ENCODE assay signal across 20 cellular contexts in genomic region chr19:41030651-41031050, GRCh38. TPM values are rescaled to one million over a fixed set of nuclear protein-coding genes. Genes with fewer than 3 reads are reported as not detected.
DNase-seq lines count a peak whose midpoint lies in the region; ATAC-seq and TF ChIP-seq lines count a peak whose summit lies in the region.
"Had no signal": no experiment of that assay in that cellular context is flagged by ENCODE, and none has a peak within 500 bp of the region (broad histone marks: within the 10 kb centered on the region; RNA-seq: fewer than 3 reads in every experiment).

No MANE protein-coding gene starts in this region.

- peaks cover 27% of the 10 kb centered on the region for H3K27me3 Mint-ChIP-seq in WTC11 (ENCODE audit: low read depth)
- peaks cover 36% of the 10 kb centered on the region for H3K27me3 Mint-ChIP-seq in Calu3 (ENCODE audit: unreplicated experiment)

- H3K4me3 Mint-ChIP-seq in WTC11 (no peak overlapping the region), Calu3 (ENCODE audit: low read depth, unreplicated experiment) (no peak overlapping the region)
- H3K4me3 Mint-ChIP-seq: CD4-positive, alpha-beta memory T cell had no signal

- H3K27ac Mint-ChIP-seq in WTC11 (no peak overlapping the region), Calu3 (ENCODE audit: unreplicated experiment) (no peak overlapping the region)
- H3K27ac Mint-ChIP-seq: CD4-positive, alpha-beta memory T cell had no signal

- H3K4me3 ChIP-seq in H7 (ENCODE audit: insufficient read depth, low read depth, low read length) = no peak overlapping the region
- H3K4me3 ChIP-seq in fibroblast of villous mesenchyme (ENCODE audit: low read depth, low read length) = no peak overlapping the region
- H3K4me3 ChIP-seq in mesendoderm (ENCODE audit: low read length) = no peak overlapping the region
- H3K4me3 ChIP-seq: BLaER1, SK-N-MC had no signal

- no peak overlapping the region for H3K56ac ChIP-seq in mesendoderm (ENCODE audit: low read length)

- no peak overlapping the region for H3K9ac ChIP-seq in mesendoderm (ENCODE audit: low read length)
- H3K9ac ChIP-seq: BLaER1 had no signal

- H3K36me3 ChIP-seq in H7 (replicated peaks; ENCODE audit: control insufficient read depth, insufficient read depth, low read length) (no peaks in the 10 kb centered on the region), mesendoderm (ENCODE audit: control insufficient read depth, insufficient read depth, low read length) (no peaks in the 10 kb centered on the region)
- H3K36me3 ChIP-seq: BLaER1 had no signal

- no peak overlapping the region for H2BK5ac ChIP-seq in mesendoderm (ENCODE audit: low read length)

- WGBS in mesendoderm (ENCODE audit: extremely low coverage, insufficient coverage, low lambda C conversion rate) = no CpG with 5 or more reads among the region's 6 CpGs

- no peak overlapping the region for H4K5ac ChIP-seq in mesendoderm (ENCODE audit: low read length)

- TF ChIP-seq CTCF in WTC11 (IDR thresholded peaks at IDR 0.05) (no peak), fibroblast of villous mesenchyme (IDR thresholded peaks at IDR 0.05; ENCODE audit: insufficient read depth, low read depth, low read length) (no peak), Calu3 (IDR thresholded peaks at IDR 0.05; ENCODE audit: unreplicated experiment) (no peak)

- no peak overlapping the region for H3K4ac ChIP-seq in mesendoderm (ENCODE audit: low read depth, low read length)

- H3K27ac ChIP-seq in mesendoderm (ENCODE audit: low read depth, low read length) = no peak overlapping the region
- H3K27ac ChIP-seq: BLaER1, SK-N-MC had no signal

- POLR2A ChIA-PET in WTC11 (lab: Charles Lee) = no interaction called here

- no peak overlapping the region for H2AK5ac ChIP-seq in mesendoderm (ENCODE audit: low read length)

- ATAC-seq in WTC11 = peak; percentile 90
- no peak for ATAC-seq in GM19395 (IDR thresholded peaks at IDR 0.05; ENCODE audit: unreplicated experiment)

- CTCF ChIA-PET in WTC11 (lab: Charles Lee) (interaction anchor here (1.1 to 1.3 kb wide), 2 partner anchors 56 to 96 kb away, joined by 4 to 6 read pairs; no protein-coding TSS in a partner anchor), Calu3 (lab: Charles Lee) (no interaction called here)

- no peak overlapping the region for H2BK15ac ChIP-seq in mesendoderm (replicated peaks; ENCODE audit: low read depth)

- no peak overlapping the region for H3K18ac ChIP-seq in mesendoderm (ENCODE audit: low read length)

- no peaks in the 10 kb centered on the region for H3K79me1 ChIP-seq in mesendoderm (ENCODE audit: low read length)

- DNase-seq in H7 = peak; percentile 57
- DNase-seq in WTC11 (ENCODE audit: low spot score) = no peak
- peak; percentile 2 for DNase-seq in fibroblast of villous mesenchyme (ENCODE audit: low read depth)
- DNase-seq in mesendoderm = peak; percentile 38
- DNase-seq in Calu3 = no peak
- DNase-seq in COLO829 (ENCODE audit: low spot score) = no peak
- DNase-seq: CD4-positive, alpha-beta memory T cell; KG1; NCI-H1105 treated with DMSO at 0.1 percent for 48 hours; NCI-H1694 treated with DMSO at 0.1 percent for 48 hours; NCI-H2107; NCI-H510A; NCI-H774; SHP77 had no signal

- intact Hi-C loops in Calu3 (cut with micrococcal nuclease; ENCODE audit: unreplicated experiment) = no loop called here

- no peaks in the 10 kb centered on the region for H3K4me1 ChIP-seq in mesendoderm (ENCODE audit: control insufficient read depth, low read depth, low read length)
- H3K4me1 ChIP-seq: BLaER1 had no signal

- H3K79me2 ChIP-seq in mesendoderm (ENCODE audit: control insufficient read depth, insufficient read depth, low read length) = no peaks in the 10 kb centered on the region

- peaks cover 5% of the 10 kb centered on the region for H3K36me3 Mint-ChIP-seq in WTC11
- no peaks in the 10 kb centered on the region for H3K36me3 Mint-ChIP-seq in Calu3 (ENCODE audit: insufficient read depth, unreplicated experiment)

- H4K8ac ChIP-seq in mesendoderm (ENCODE audit: low read depth, low read length) = no peak overlapping the region

- H3K9me3 Mint-ChIP-seq in WTC11 = peaks cover 18% of the 10 kb centered on the region
- peaks cover 4% of the 10 kb centered on the region for H3K9me3 Mint-ChIP-seq in Calu3 (ENCODE audit: low read depth, unreplicated experiment)

- no peak overlapping the region for H3K23ac ChIP-seq in mesendoderm (ENCODE audit: low read length)

- no peak overlapping the region for H3K4me2 ChIP-seq in mesendoderm (ENCODE audit: low read length)
- H3K4me2 ChIP-seq: BLaER1 had no signal

- H3K4me1 Mint-ChIP-seq in WTC11 (peaks cover 31% of the 10 kb centered on the region), Calu3 (ENCODE audit: low read depth, unreplicated experiment) (peaks cover 33% of the 10 kb centered on the region)

- H2BK120ac ChIP-seq in mesendoderm (ENCODE audit: low read depth, low read length) = no peak overlapping the region

- peaks cover 2% of the 10 kb centered on the region; the same call in 1 of the 2 replicates for H3K27me3 ChIP-seq in H7 (ENCODE audit: control insufficient read depth, insufficient read depth, low read length)
- no peaks in the 10 kb centered on the region for H3K27me3 ChIP-seq in mesendoderm (ENCODE audit: insufficient read depth, low read length, poor library complexity)
- H3K27me3 ChIP-seq: BLaER1 had no signal

- BruUV-seq in Calu3 (replicated peaks; lab: Mats Ljungman, UMichigan) = no TSS peak

TF ChIP-seq in WTC11, 78 proteins besides CTCF, POLR2A, EP300 and RAD21 (continues in another document):
- TF ChIP-seq SMAD4 (CRISPR knock-in tag; IDR thresholded peaks at IDR 0.05) (no peak), SOX15 (CRISPR knock-in tag; IDR thresholded peaks at IDR 0.05) (no peak), ZNF121 (CRISPR knock-in tag; IDR thresholded peaks at IDR 0.05) (no peak), NR3C1 (CRISPR knock-in tag; conservative IDR thresholded peaks at IDR 0.05; ENCODE audit: low read depth) (no peak), FOXK1 (CRISPR knock-in tag; IDR thresholded peaks at IDR 0.05) (no peak), GTF2I (CRISPR knock-in tag; conservative IDR thresholded peaks at IDR 0.05) (no peak), ETV6 (CRISPR knock-in tag; IDR thresholded peaks at IDR 0.05) (no peak), ZNF396 (CRISPR knock-in tag; IDR thresholded peaks at IDR 0.05; ENCODE audit: borderline replicate concordance) (no peak), ZNF138 (CRISPR knock-in tag; conservative IDR thresholded peaks at IDR 0.05) (no peak), EMX1 (CRISPR knock-in tag; IDR thresholded peaks at IDR 0.05) (no peak), ZNF281 (CRISPR knock-in tag; IDR thresholded peaks at IDR 0.05) (no peak)

RNA-seq across cellular contexts. Expression of gene CYP2B6, which starts 39.6 kb away (rescaled TPM):
- total RNA-seq in H7 (2014; rRNA removed; shearing (Covaris generic)) = 16.0 and 22.4 TPM in 2 replicates
- total RNA-seq in WTC11 (2021) (6.7 to 10.3 TPM (median 8.4 TPM) in 3 replicates), fibroblast of villous mesenchyme (not detected in 2 replicates), Calu3 (2022) (4.2 and 7.6 TPM in 2 replicates)
- polyA plus RNA-seq in mesendoderm (2013, experiment 1 of 2) = 0.66 TPM
- 0.81 TPM for polyA plus RNA-seq in mesendoderm (2013, experiment 2 of 2)
- total RNA-seq: A673; CD4-positive, alpha-beta memory T cell; OCI-LY7; RPMI7951 had no signal
- polyA plus RNA-seq: CD4-positive, alpha-beta memory T cell had no signal

RNA-seq across cellular contexts. Expression of gene CYP2A13, which starts 57.6 kb away (rescaled TPM):
- 0.26 and 0.90 TPM in 2 replicates for total RNA-seq in H7 (2014; rRNA removed; shearing (Covaris generic))
- total RNA-seq in WTC11 (2021) (0.32 to 0.53 TPM (median 0.48 TPM) in 3 replicates), fibroblast of villous mesenchyme (not detected in 2 replicates), Calu3 (2022) (not detected in 2 replicates)
- polyA plus RNA-seq in mesendoderm (2013, experiment 1 of 2) = 0.10 TPM
- 0.04 TPM for polyA plus RNA-seq in mesendoderm (2013, experiment 2 of 2)
- total RNA-seq: A673; CD4-positive, alpha-beta memory T cell; OCI-LY7; RPMI7951 had no signal
- polyA plus RNA-seq: CD4-positive, alpha-beta memory T cell had no signal

Comparison
In these comparisons a context has a peak if more than half of its experiments do, and no peak if none do; other contexts are left out.
1. DNase-seq: peak in H7 (single experiment), fibroblast of villous mesenchyme (single experiment) and mesendoderm (single experiment); none in WTC11 (single experiment), Calu3 (single experiment) and COLO829 (single experiment).